Comparison of ENCODE assay signal across 15 cellular contexts in genomic region chr14:100124551-100125088, GRCh38. TPM values are rescaled to one million over a fixed set of nuclear protein-coding genes. Genes with fewer than 3 reads are reported as not detected.
A peak's percentile ranks its signal among the peaks of the same experiment; 100 is the strongest.
DNase-seq lines count a peak whose midpoint lies in the region; ATAC-seq and TF ChIP-seq lines count a peak whose summit lies in the region.
"Had no signal": no experiment of that assay in that cellular context is flagged by ENCODE, and none has a peak within 500 bp of the region (broad histone marks: within the 10 kb centered on the region; RNA-seq: fewer than 3 reads in every experiment).

No MANE protein-coding gene starts in this region.

- H2AK5ac ChIP-seq in mesendoderm (ENCODE audit: low read length) = no peak overlapping the region

- no peaks in the 10 kb centered on the region for H3K9me3 ChIP-seq in colonic mucosa

- no peaks in the 10 kb centered on the region for H3K79me1 ChIP-seq in mesendoderm (ENCODE audit: low read length)

- no peaks in the 10 kb centered on the region for H3K36me3 ChIP-seq in colonic mucosa
- H3K36me3 ChIP-seq in mesendoderm (ENCODE audit: control insufficient read depth, insufficient read depth, low read length) = no peaks in the 10 kb centered on the region

- H3K4me3 Mint-ChIP-seq in stimulated activated memory B cell treated with anti-CD40 and anti-IgM and Interleukin-4, amounts not matched to agents 10 μg/mL and 1 μg/mL and 100 μg/mL, for 72 hours = no peak overlapping the region
- H3K4me3 Mint-ChIP-seq: HFFc6 had no signal

- H4K5ac ChIP-seq in mesendoderm (ENCODE audit: low read length) = no peak overlapping the region

- no peak overlapping the region for H4K8ac ChIP-seq in mesendoderm (ENCODE audit: low read depth, low read length)

- no peak overlapping the region for H2BK5ac ChIP-seq in mesendoderm (ENCODE audit: low read length)

- TF ChIP-seq CTCF in colonic mucosa (IDR thresholded peaks at IDR 0.05) = peak; percentile 18

- H3K27ac ChIP-seq in colonic mucosa = no peak overlapping the region
- H3K27ac ChIP-seq in mesendoderm (ENCODE audit: low read depth, low read length) = no peak overlapping the region

- H3K4me3 ChIP-seq in colonic mucosa (no peak overlapping the region), mesendoderm (ENCODE audit: low read length) (no peak overlapping the region)

- H3K36me3 Mint-ChIP-seq in activated naive CD4-positive, alpha-beta T cell treated with anti-CD3 and anti-CD28 coated beads, Interleukin-2, amount 50 U/mL, for 72 hours = peaks cover 7 to 14% of the 10 kb centered on the region in 2 donors
- H3K36me3 Mint-ChIP-seq in stimulated activated memory B cell treated with anti-CD40 and anti-IgM and Interleukin-4, amounts not matched to agents 10 μg/mL and 1 μg/mL and 100 μg/mL, for 72 hours = peaks cover 47% of the 10 kb centered on the region

- H3K4ac ChIP-seq in mesendoderm (ENCODE audit: low read depth, low read length) = no peak overlapping the region

- H3K27me3 ChIP-seq in colonic mucosa (no peaks in the 10 kb centered on the region), mesendoderm (ENCODE audit: insufficient read depth, low read length, poor library complexity) (no peaks in the 10 kb centered on the region)

- H2BK120ac ChIP-seq in mesendoderm (ENCODE audit: low read depth, low read length) = no peak overlapping the region

- no peak for DNase-seq in activated naive CD4-positive, alpha-beta T cell treated with anti-CD3 and anti-CD28 coated beads, Interleukin-2, amount 50 U/mL, for 72 hours (ENCODE audit: low spot score in 2 of 2)
- no peak for DNase-seq in activated naive CD4-positive, alpha-beta T cell treated with anti-CD3 and anti-CD28 coated beads, Interleukin-2, amount 50 U/mL, for 16 hours
- peak; percentile 51 for DNase-seq in NCI-H510A (lab: John Stamatoyannopoulos, UW)
- DNase-seq in colonic mucosa = no peak
- no peak for DNase-seq in left lobe of liver (ENCODE audit: low spot score)
- DNase-seq in T1000 (lab: John Stamatoyannopoulos, UW) = no peak
- no peak for DNase-seq in mesendoderm
- DNase-seq: HFFc6, hypothalamus, Kasumi-1, NCI-H1436 treated with DMSO at 0.1 percent for 48 hours had no signal

- WGBS in mesendoderm (ENCODE audit: extremely low coverage, insufficient coverage, low lambda C conversion rate) = no CpG with 5 or more reads among the region's 20 CpGs

- no peaks in the 10 kb centered on the region for H3K9me3 Mint-ChIP-seq in activated naive CD4-positive, alpha-beta T cell treated with anti-CD3 and anti-CD28 coated beads, Interleukin-2, amount 50 U/mL, for 72 hours
- H3K9me3 Mint-ChIP-seq in stimulated activated memory B cell treated with anti-CD40 and anti-IgM and Interleukin-4, amounts not matched to agents 10 μg/mL and 1 μg/mL and 100 μg/mL, for 72 hours = no peaks in the 10 kb centered on the region
- H3K9me3 Mint-ChIP-seq: HFFc6 had no signal

- intact Hi-C loops in colonic mucosa (cut with DNase I) = loop anchor here (5.0 kb wide), 1 partner anchor 68 kb away; no protein-coding TSS in a partner anchor

- no peak overlapping the region for H3K23ac ChIP-seq in mesendoderm (ENCODE audit: low read length)

- H3K4me1 Mint-ChIP-seq in stimulated activated memory B cell treated with anti-CD40 and anti-IgM and Interleukin-4, amounts not matched to agents 10 μg/mL and 1 μg/mL and 100 μg/mL, for 72 hours = peaks cover 5% of the 10 kb centered on the region

- H3K9ac ChIP-seq in colonic mucosa (ENCODE audit: low read depth in 2 of 2, low read length in 2 of 2) = no peak overlapping the region
- H3K9ac ChIP-seq in mesendoderm (ENCODE audit: low read length) = no peak overlapping the region

- no peak overlapping the region for H2BK15ac ChIP-seq in mesendoderm (replicated peaks; ENCODE audit: low read depth)

- no peak overlapping the region for H3K18ac ChIP-seq in mesendoderm (ENCODE audit: low read length)

- ATAC-seq in activated naive CD4-positive, alpha-beta T cell treated with anti-CD3 and anti-CD28 coated beads, Interleukin-2, amount 50 U/mL, for 72 hours = no peak
- ATAC-seq in stimulated activated memory B cell treated with anti-CD40 and anti-IgM and Interleukin-4, amounts not matched to agents 10 μg/mL and 1 μg/mL and 100 μg/mL, for 72 hours = no peak
- ATAC-seq in left lobe of liver = no peak
- ATAC-seq: SK-N-SH treated with all-trans-retinoic acid at 6 μM for 48 hours had no signal

- no peaks in the 10 kb centered on the region for H3K27me3 Mint-ChIP-seq in stimulated activated memory B cell treated with anti-CD40 and anti-IgM and Interleukin-4, amounts not matched to agents 10 μg/mL and 1 μg/mL and 100 μg/mL, for 72 hours

- no peaks in the 10 kb centered on the region for H3K4me1 ChIP-seq in colonic mucosa
- H3K4me1 ChIP-seq in mesendoderm (ENCODE audit: control insufficient read depth, low read depth, low read length) = no peaks in the 10 kb centered on the region

- H3K56ac ChIP-seq in mesendoderm (ENCODE audit: low read length) = no peak overlapping the region

- no peak overlapping the region for H3K4me2 ChIP-seq in mesendoderm (ENCODE audit: low read length)

- no peaks in the 10 kb centered on the region for H3K79me2 ChIP-seq in mesendoderm (ENCODE audit: control insufficient read depth, insufficient read depth, low read length)

- peak overlapping the region; percentile 70 to 89 for H3K27ac Mint-ChIP-seq in activated naive CD4-positive, alpha-beta T cell treated with anti-CD3 and anti-CD28 coated beads, Interleukin-2, amount 50 U/mL, for 72 hours
- peak overlapping the region; percentile 7 for H3K27ac Mint-ChIP-seq in stimulated activated memory B cell treated with anti-CD40 and anti-IgM and Interleukin-4, amounts not matched to agents 10 μg/mL and 1 μg/mL and 100 μg/mL, for 72 hours
- H3K27ac Mint-ChIP-seq: HFFc6 had no signal

RNA-seq across cellular contexts. Expression of gene DEGS2, which starts 34.8 kb away (rescaled TPM):
- 1 to 10 TPM; 1.4 to 3.2 TPM for total RNA-seq in activated naive CD4-positive, alpha-beta T cell treated with anti-CD3 and anti-CD28 coated beads, Interleukin-2, amount 50 U/mL, for 72 hours
- total RNA-seq in colonic mucosa (10 to 100 TPM; 37.0 to 54.3 TPM), left lobe of liver (0.93 TPM)
- polyA plus RNA-seq in mesendoderm (2013, experiment 1 of 2) = 0.03 TPM
- polyA plus RNA-seq in mesendoderm (2013, experiment 2 of 2) = 0.03 TPM
- total RNA-seq: astrocyte, fibroblast of villous mesenchyme, HFFc6 had no signal

RNA-seq across cellular contexts. Expression of gene EVL, which starts 59.4 kb away (rescaled TPM):
- total RNA-seq in activated naive CD4-positive, alpha-beta T cell treated with anti-CD3 and anti-CD28 coated beads, Interleukin-2, amount 50 U/mL, for 72 hours = 100 to 1,000 TPM; 342 to 426 TPM
- total RNA-seq in colonic mucosa (10 to 100 TPM; 13.7 to 15.4 TPM), left lobe of liver (76.2 TPM)
- polyA plus RNA-seq in mesendoderm (2013, experiment 1 of 2) = 25.6 TPM
- polyA plus RNA-seq in mesendoderm (2013, experiment 2 of 2) = 26.2 TPM

Comparison
In these comparisons a context has a peak if more than half of its experiments do, and no peak if none do; other contexts are left out.
1. RNA of gene DEGS2, which starts 34.8 kb away (total RNA-seq): 37.0 to 54.3 TPM in colonic mucosa; 1.4 to 3.2 TPM in activated naive CD4-positive, alpha-beta T cell treated with anti-CD3 and anti-CD28 coated beads, Interleukin-2, amount 50 U/mL, for 72 hours and 0.93 TPM in left lobe of liver (single experiment); every median in the first group is over 4 times any median in the second.